ENCODE assay signal across 8 cellular contexts in the genomic region with DNA sequence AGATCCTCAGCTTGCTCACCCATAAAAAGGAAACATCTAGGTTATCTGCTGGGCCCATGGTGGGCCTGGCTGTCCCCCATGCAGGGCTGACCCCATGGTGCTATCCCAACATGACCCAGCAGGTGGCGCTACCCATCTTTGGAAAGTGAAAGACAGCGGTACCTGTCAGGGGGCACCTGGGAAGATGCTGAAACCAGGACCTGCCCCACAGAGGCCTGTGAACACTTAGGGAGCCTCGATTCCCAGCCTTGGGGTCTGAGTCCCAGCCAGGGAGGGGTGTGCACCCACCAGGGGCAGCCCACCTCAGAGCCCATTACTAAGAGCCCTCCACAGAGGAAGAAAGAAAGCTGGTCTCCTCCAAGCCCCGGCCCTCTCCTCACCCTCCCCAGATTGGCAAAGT. TPM values are rescaled to one million over a fixed set of nuclear protein-coding genes. Genes with fewer than 3 reads are reported as not detected.
DNase-seq lines count a peak whose midpoint lies in the region; ATAC-seq and TF ChIP-seq lines count a peak whose summit lies in the region.

No MANE protein-coding gene starts in this region.

- peaks cover 0 to 3% (median 0%) of the 10 kb centered on the region in 3 donors for H3K27me3 Mint-ChIP-seq in CD14-positive monocyte (ENCODE audit: low read depth in 3 of 3)
- no peaks in the 10 kb centered on the region for H3K27me3 Mint-ChIP-seq in activated T-cell treated with anti-CD3 and anti-CD28 coated beads, Interleukin-2, amount 50 U/mL, for 24 hours

- H3K4me3 ChIP-seq in GM23248 (no peak overlapping the region), fibroblast of the aortic adventitia (ENCODE audit: low read depth, low read length) (no peak overlapping the region), parathyroid adenoma (ENCODE audit: low read depth, low read length) (no peak overlapping the region), upper lobe of right lung (no peak overlapping the region)

- peak overlapping the region in 1 of 7 donors; percentile 13 for H3K27ac Mint-ChIP-seq in CD14-positive monocyte
- H3K27ac Mint-ChIP-seq in activated T-cell treated with anti-CD3 and anti-CD28 coated beads, Interleukin-2, amount 50 U/mL, for 24 hours = no peak overlapping the region

- H3K27me3 ChIP-seq in GM23248 (replicated peaks; ENCODE audit: insufficient read depth) = no peaks in the 10 kb centered on the region
- no peaks in the 10 kb centered on the region for H3K27me3 ChIP-seq in parathyroid adenoma (ENCODE audit: control insufficient read depth, insufficient read depth, low read length)
- no peaks in the 10 kb centered on the region for H3K27me3 ChIP-seq in upper lobe of right lung

- in situ Hi-C loops in GM23248 (cut with MboI) = no loop called here

- H3K27ac ChIP-seq in GM23248 = no peak overlapping the region
- no peak overlapping the region for H3K27ac ChIP-seq in parathyroid adenoma
- no peak overlapping the region for H3K27ac ChIP-seq in upper lobe of right lung

- H3K4me1 ChIP-seq in GM23248 (ENCODE audit: insufficient read depth) (no peaks in the 10 kb centered on the region), parathyroid adenoma (no peaks in the 10 kb centered on the region), upper lobe of right lung (no peaks in the 10 kb centered on the region)

- H3K4me2 ChIP-seq in GM23248 (ENCODE audit: unreplicated experiment) (no peak overlapping the region), parathyroid adenoma (ENCODE audit: low read length) (no peak overlapping the region)

- DNase-seq in CD14-positive monocyte (ENCODE audit: low spot score) = no peak
- DNase-seq in GM23248 = peak; percentile 29
- DNase-seq in NCI-H748 treated with DMSO at 0.1 percent for 48 hours (lab: John Stamatoyannopoulos, UW) = peak; percentile 22
- peak; percentile 90 for DNase-seq in activated T-cell treated with anti-CD3 and anti-CD28 coated beads, Interleukin-2, amount 50 U/mL, for 24 hours
- DNase-seq in fibroblast of the aortic adventitia (ENCODE audit: low read depth) = peak; percentile 46
- DNase-seq in upper lobe of right lung = peak; percentile 79

- H2AFZ ChIP-seq in GM23248 (no peak overlapping the region), parathyroid adenoma (no peak overlapping the region)

- peak; percentile 76 for ATAC-seq in upper lobe of right lung
- no peak for ATAC-seq in HG02610 (IDR thresholded peaks at IDR 0.05; ENCODE audit: unreplicated experiment)

- H3K79me2 ChIP-seq in GM23248 (ENCODE audit: insufficient read depth) (no peaks in the 10 kb centered on the region; the same call in 1 of the 2 replicates), parathyroid adenoma (no peaks in the 10 kb centered on the region)

- H3K36me3 Mint-ChIP-seq in CD14-positive monocyte = peaks cover 76 to 94% of the 10 kb centered on the region in 2 donors
- peaks cover 96% of the 10 kb centered on the region for H3K36me3 Mint-ChIP-seq in activated T-cell treated with anti-CD3 and anti-CD28 coated beads, Interleukin-2, amount 50 U/mL, for 24 hours (ENCODE audit: low read depth)

- intact Hi-C loops in CD14-positive monocyte (cut with micrococcal nuclease) (loop anchor here (1.0 to 2.0 kb wide), 2 partner anchors 73 to 74 kb away; no protein-coding TSS in a partner anchor), upper lobe of right lung (cut with DNase I) (loop anchor here (10.0 kb wide), 1 partner anchor 48 kb away; a partner anchor contains a TSS)

- no peak overlapping the region for H3K4me3 Mint-ChIP-seq in CD14-positive monocyte
- H3K4me3 Mint-ChIP-seq in activated T-cell treated with anti-CD3 and anti-CD28 coated beads, Interleukin-2, amount 50 U/mL, for 24 hours = no peak overlapping the region

- WGBS in GM23248 (ENCODE audit: low coverage in 1 of 2, low lambda C conversion rate in 2 of 2, missing lambda C conversion rate in 2 of 2), 2 experiments = 38 to 40% methylated on average over 4 of the region's 4 CpGs

- H3K9me3 Mint-ChIP-seq in CD14-positive monocyte = no peaks in the 10 kb centered on the region
- no peaks in the 10 kb centered on the region for H3K9me3 Mint-ChIP-seq in activated T-cell treated with anti-CD3 and anti-CD28 coated beads, Interleukin-2, amount 50 U/mL, for 24 hours

- H3K36me3 ChIP-seq in GM23248 (ENCODE audit: low read depth) (peaks cover 22% of the 10 kb centered on the region; the same call in 1 of the 2 replicates), parathyroid adenoma (ENCODE audit: control insufficient read depth, insufficient read depth, low read length) (no peaks in the 10 kb centered on the region), upper lobe of right lung (peaks cover 84% of the 10 kb centered on the region)

- no peaks in the 10 kb centered on the region for H3F3A ChIP-seq in GM23248 (ENCODE audit: insufficient read depth)

- H3K4me1 Mint-ChIP-seq in CD14-positive monocyte = peaks cover 18% of the 10 kb centered on the region
- peaks cover 18% of the 10 kb centered on the region for H3K4me1 Mint-ChIP-seq in activated T-cell treated with anti-CD3 and anti-CD28 coated beads, Interleukin-2, amount 50 U/mL, for 24 hours (ENCODE audit: low read depth)

- no peaks in the 10 kb centered on the region for H3K9me2 ChIP-seq in GM23248 (ENCODE audit: insufficient read depth)

- TF ChIP-seq CTCF in CD14-positive monocyte (IDR thresholded peaks at IDR 0.05) (peak; percentile 99), fibroblast of the aortic adventitia (IDR thresholded peaks at IDR 0.05; ENCODE audit: insufficient read depth, low read length) (peak; percentile 94), parathyroid adenoma (IDR thresholded peaks at IDR 0.05) (peak; percentile 76), upper lobe of right lung (IDR thresholded peaks at IDR 0.05) (peak; percentile 92)

- no peaks in the 10 kb centered on the region for H4K20me1 ChIP-seq in GM23248 (ENCODE audit: insufficient read depth)

- H3K9ac ChIP-seq in GM23248 (no peak overlapping the region), parathyroid adenoma (no peak overlapping the region)

- no peaks in the 10 kb centered on the region for H3K9me3 ChIP-seq in GM23248 (ENCODE audit: low read depth)
- no peaks in the 10 kb centered on the region for H3K9me3 ChIP-seq in parathyroid adenoma (ENCODE audit: control insufficient read depth, low read length)
- no peaks in the 10 kb centered on the region for H3K9me3 ChIP-seq in upper lobe of right lung

RNA-seq across cellular contexts. Expression of a gene that starts 46.6 kb away (rescaled TPM):
- polyA plus RNA-seq in CD14-positive monocyte = 1 to 10 TPM; 1.9 to 3.2 TPM
- total RNA-seq in GM23248 (2014; rRNA removed; shearing (Covaris generic)) = 17.8 and 18.3 TPM in 2 replicates
- polyA plus RNA-seq in GM23248 (2016; fragmentation: Nextera tagmentation; extraction: Ambion mirVana) = 10.4 and 10.7 TPM in 2 replicates
- total RNA-seq in fibroblast of the aortic adventitia (ENCODE audit: low replicate concordance) = 9.6 and 33.0 TPM in 2 replicates
- 9.6 TPM for total RNA-seq in upper lobe of right lung

RNA-seq across cellular contexts. Expression of a gene that starts 48.1 kb away (rescaled TPM):
- polyA plus RNA-seq in CD14-positive monocyte (10 to 100 TPM; 13.8 to 25.6 TPM), GM23248 (2016; fragmentation: Nextera tagmentation; extraction: Ambion mirVana) (25.6 and 27.5 TPM in 2 replicates)
- 45.0 and 53.5 TPM in 2 replicates for total RNA-seq in GM23248 (2014; rRNA removed; shearing (Covaris generic))
- total RNA-seq in fibroblast of the aortic adventitia (ENCODE audit: low replicate concordance) (24.4 and 39.7 TPM in 2 replicates), upper lobe of right lung (38.6 TPM)
